8 cellular contexts compared by ENCODE assay signal in genomic region chr4:145938618-145939177, GRCh38. TPM values are rescaled to one million over a fixed set of nuclear protein-coding genes. Genes with fewer than 3 reads are reported as not detected.
DNase-seq lines count a peak whose midpoint lies in the region; TF ChIP-seq lines count a peak whose summit lies in the region.

Gene ZNF827, minus strand, starts transcription at chr4:145938823. Its CDS starts 416 bp downstream, at chr4:145938407.

- peak within 1 kb of the TSS; percentile 67 for H3K4me3 ChIP-seq in HEK293 (ENCODE audit: low read depth, low read length)

- POLR2A ChIA-PET in HEK293 (lab: Yijun Ruan, JAX) = interaction anchor here (0.5 to 0.7 kb wide), 2 partner anchors 60 to 351 kb away, joined by 3 to 5 read pairs; no protein-coding TSS in a partner anchor

- no peaks in the 10 kb centered on the region for H3K27me3 Mint-ChIP-seq in chondrocyte (ENCODE audit: low read depth)

- H3K9me3 ChIP-seq in HEK293 (ENCODE audit: control insufficient read depth, insufficient read depth, low read depth, low read length) = no peaks in the 10 kb centered on the region

- H3K4me1 ChIP-seq in HEK293 (ENCODE audit: control insufficient read depth, insufficient read depth, low read length) = peaks cover 7% of the 10 kb centered on the region

- no peaks in the 10 kb centered on the region for H3K36me3 Mint-ChIP-seq in chondrocyte (ENCODE audit: low read depth)

- no peaks in the 10 kb centered on the region for H3K9me3 Mint-ChIP-seq in chondrocyte (ENCODE audit: low read depth)

- H3K27ac ChIP-seq in HEK293 (ENCODE audit: extremely low read depth, low read depth, low read length) = peak within 1 kb of the TSS; percentile 98; the same call in 1 of the 2 replicates

- H3K36me3 ChIP-seq in HEK293 (ENCODE audit: control insufficient read depth in 2 of 2, insufficient read depth in 1 of 2, low read length in 2 of 2) = no peaks in the 10 kb centered on the region

- peak; percentile 50 for DNase-seq in GM04504 (ENCODE audit: low read depth)
- DNase-seq in NCI-H146 treated with DMSO at 0.1 percent for 48 hours (lab: John Stamatoyannopoulos, UW; ENCODE audit: unreplicated experiment) = peak; percentile 45
- DNase-seq in activated CD4-positive, alpha-beta T cell treated with anti-CD3 and anti-CD28 coated beads for 24 hours (ENCODE audit: low read depth in 2 of 2) = peak; percentile 28 to 29
- DNase-seq in chondrocyte (ENCODE audit: low spot score) = no peak
- DNase-seq in kidney glomerular epithelial cell (lab: John Stamatoyannopoulos, UW) = peak; percentile 80
- peak; percentile 6 to 36 (median 22) for DNase-seq in stimulated activated CD4-positive, alpha-beta T cell treated with anti-CD3 and anti-CD28 coated beads, Interleukin-1b, Interleukin-23, amount 100 ng/mL, for 24 hours (ENCODE audit: low read depth in 4 of 4, low spot score in 1 of 4)
- no peak for DNase-seq in middle frontal gyrus (ENCODE audit: extremely low spot score, low spot score)

- CTCF ChIA-PET in HEK293 (lab: Yijun Ruan, JAX) = interaction anchor here (0.5 to 0.7 kb wide), 4 partner anchors 9 to 311 kb away, joined by 3 to 6 read pairs (median 4); no protein-coding TSS in a partner anchor

- peak; percentile 54 for TF ChIP-seq CTCF in HEK293 (tag by site-specific recombination; IDR thresholded peaks at IDR 0.05)
- TF ChIP-seq CTCF in chondrocyte (IDR thresholded peaks at IDR 0.05) = no peak

- peak within 1 kb of the TSS; percentile 98 for H3K4me3 Mint-ChIP-seq in chondrocyte (ENCODE audit: unreplicated experiment)

- H3K4me1 Mint-ChIP-seq in chondrocyte (ENCODE audit: low read depth) = peaks cover 44% of the 10 kb centered on the region

- peak within 1 kb of the TSS; percentile 97 for H3K27ac Mint-ChIP-seq in chondrocyte (ENCODE audit: unreplicated experiment)

TF ChIP-seq in HEK293, 187 proteins besides CTCF, POLR2A, EP300 and RAD21 (continues in another document):
- TF ChIP-seq FEZF1 (tag by site-specific recombination; IDR thresholded peaks at IDR 0.05) (peak; percentile 44; the same call in 1 of the 2 replicates), ZNF211 (tag by site-specific recombination; IDR thresholded peaks at IDR 0.05; ENCODE audit: low read depth) (no peak), ZNF629 (tag by site-specific recombination; IDR thresholded peaks at IDR 0.05) (peak; percentile 52), ZNF704 (tag by site-specific recombination; IDR thresholded peaks at IDR 0.05) (no peak), ZNF747 (tag by site-specific recombination; IDR thresholded peaks at IDR 0.05) (no peak), ZSCAN5A (tag by site-specific recombination; IDR thresholded peaks at IDR 0.05) (0 out of 2 replicates have a peak, but pooled peaks have one; percentile 42), KLF1 (tag by site-specific recombination; IDR thresholded peaks at IDR 0.05) (peak; percentile 28; the same call in 1 of the 2 replicates), ZNF184 (tag by site-specific recombination; IDR thresholded peaks at IDR 0.05) (no peak), PATZ1 (tag by site-specific recombination; IDR thresholded peaks at IDR 0.05) (peak; percentile 90), HIC1 (tag by site-specific recombination; IDR thresholded peaks at IDR 0.05) (peak; percentile 66; the same call in 1 of the 2 replicates), ZNF423 (tag by site-specific recombination; IDR thresholded peaks at IDR 0.05) (peak; percentile 62; the same call in 1 of the 2 replicates), ZNF292 (tag by site-specific recombination; IDR thresholded peaks at IDR 0.05; ENCODE audit: borderline replicate concordance, low read depth) (no peak), ZNF280D (tag by site-specific recombination; IDR thresholded peaks at IDR 0.05) (no peak), SP3 (tag by site-specific recombination; IDR thresholded peaks at IDR 0.05) (no peak), SETDB1 (IDR thresholded peaks at IDR 0.05; ENCODE audit: insufficient read length, low read length) (no peak), BCL11B (tag by site-specific recombination; IDR thresholded peaks at IDR 0.05; ENCODE audit: low read depth) (peak; percentile 84), ZNF335 (tag by site-specific recombination; conservative IDR thresholded peaks at IDR 0.05) (peak; percentile 64), ZNF426 (tag by site-specific recombination; IDR thresholded peaks at IDR 0.05) (no peak), ZNF514 (tag by site-specific recombination; IDR thresholded peaks at IDR 0.05) (no peak), ZNF2 (tag by site-specific recombination; IDR thresholded peaks at IDR 0.05) (peak; percentile 92), ZNF394 (tag by site-specific recombination; IDR thresholded peaks at IDR 0.05; ENCODE audit: borderline replicate concordance) (peak; percentile 48; the same call in 1 of the 2 replicates), ZNF549 (tag by site-specific recombination; IDR thresholded peaks at IDR 0.05) (no peak)

RNA-seq across cellular contexts. Expression of gene ZNF827, which starts in this region (rescaled TPM):
- total RNA-seq in chondrocyte = 23.8 to 40.9 TPM (median 27.6 TPM) in 3 replicates

Comparison
In these comparisons a context has a peak if more than half of its experiments do, and no peak if none do; other contexts are left out.
1. DNase-seq: peak in GM04504 (single experiment), NCI-H146 treated with DMSO at 0.1 percent for 48 hours (single experiment), activated CD4-positive, alpha-beta T cell treated with anti-CD3 and anti-CD28 coated beads for 24 hours (2 of 2), kidney glomerular epithelial cell (single experiment) and stimulated activated CD4-positive, alpha-beta T cell treated with anti-CD3 and anti-CD28 coated beads, Interleukin-1b, Interleukin-23, amount 100 ng/mL, for 24 hours (4 of 4); none in chondrocyte (single experiment) and middle frontal gyrus (single experiment).